1 cellular context compared by ENCODE assay signal in the genomic region with DNA sequence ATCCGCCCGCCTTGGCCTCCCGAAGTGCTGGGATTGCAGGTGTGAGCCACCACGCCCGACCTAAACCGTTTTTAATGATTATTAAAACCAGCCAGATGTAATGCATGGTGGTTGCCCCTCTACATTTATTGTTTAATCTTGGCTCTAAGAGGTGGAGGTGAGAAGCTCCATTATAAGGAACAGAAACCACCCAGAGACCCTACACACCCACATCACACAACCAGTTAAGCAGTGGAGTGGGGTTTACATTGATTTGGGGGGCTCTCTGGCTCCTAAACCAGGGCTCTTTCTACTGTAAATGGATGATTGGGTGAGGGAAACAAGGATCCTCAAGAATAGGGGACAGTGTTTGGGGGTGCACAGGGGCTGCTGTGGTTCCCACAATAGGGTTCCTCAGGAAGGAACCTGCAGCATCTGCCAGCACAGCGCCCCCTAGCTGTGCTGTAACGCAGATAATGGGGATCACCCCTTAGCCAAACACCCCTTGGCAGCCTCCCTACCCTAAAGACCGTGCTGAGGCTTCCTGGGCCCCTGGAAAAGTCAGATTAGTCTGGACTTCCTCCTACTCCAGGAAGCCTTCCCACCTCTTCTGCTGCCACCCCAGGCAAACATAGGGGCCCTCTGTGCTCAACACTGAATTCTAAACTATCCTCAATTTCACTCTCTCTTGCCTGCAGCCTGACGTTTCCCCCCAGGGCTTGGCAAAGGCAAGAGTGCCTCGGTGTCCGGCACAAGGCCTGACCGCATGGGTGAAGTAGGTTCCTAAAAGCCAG.
TF ChIP-seq lines count a peak whose summit lies in the region.

No MANE protein-coding gene starts in this region.

TF ChIP-seq in H1, 55 proteins besides CTCF, POLR2A, EP300 and RAD21:
- TF ChIP-seq CHD1 (IDR thresholded peaks at IDR 0.05; ENCODE audit: low read depth, low read length): no peak
- TF ChIP-seq HDAC2 (IDR thresholded peaks at IDR 0.05; ENCODE audit: borderline replicate concordance in 1 of 2, low read depth in 2 of 2, low read length in 2 of 2): 0 out of 4 replicates have a peak, but pooled peaks of 1 of the 2 experiments have one; percentile 50
- TF ChIP-seq GABPA (IDR thresholded peaks at IDR 0.05; ENCODE audit: borderline replicate concordance, insufficient read depth, low read length): peak; percentile 45; the same call in 1 of the 2 replicates
- TF ChIP-seq TAF1 (IDR thresholded peaks at IDR 0.05; ENCODE audit: low read depth, low read length): no peak
